In the genomic region with DNA sequence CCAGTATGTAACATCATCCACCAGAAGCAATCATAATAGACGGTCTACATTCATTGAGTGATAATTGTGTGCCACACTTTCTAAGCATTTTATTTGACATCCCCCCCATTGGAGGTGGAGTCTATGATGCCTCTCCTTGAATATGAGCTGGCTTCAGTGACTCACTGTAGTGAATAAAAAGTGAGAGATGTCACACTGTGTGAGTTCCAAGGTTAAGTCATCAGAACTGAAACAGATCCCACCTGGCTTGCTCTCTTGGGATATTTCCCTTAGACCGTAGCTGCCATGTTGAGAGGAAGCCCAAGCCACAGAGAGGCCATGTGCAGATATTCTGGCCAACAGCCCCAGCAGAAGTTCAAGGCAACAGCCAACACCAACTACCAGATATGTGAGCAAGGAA, we compare ENCODE assay signal across 24 cellular contexts. TPM values are rescaled to one million over a fixed set of nuclear protein-coding genes. Genes with fewer than 3 reads are reported as not detected.
"Had no signal": no experiment of that assay in that cellular context is flagged by ENCODE, and none has a peak within 500 bp of the region (broad histone marks: within the 10 kb centered on the region; RNA-seq: fewer than 3 reads in every experiment).

No MANE protein-coding gene starts in this region.

- H3K4me3 Mint-ChIP-seq: activated B cell treated with CpG ODN at 0.5 μM for 24 hours; activated CD4-positive, alpha-beta T cell treated with anti-CD3 and anti-CD28 coated beads, Interleukin-2, amount 10 ng/mL, durations not matched to agents 7 days and 5 days; activated naive CD8-positive, alpha-beta T cell treated with anti-CD3 and anti-CD28 coated beads, Interleukin-2, amount 10 ng/mL, durations not matched to agents 7 days and 5 days; T-cell had no signal

- H3K4me3 ChIP-seq: cardiac muscle cell, gastroesophageal sphincter, spleen had no signal

- H3K36me3 ChIP-seq: cardiac muscle cell, gastroesophageal sphincter, spleen had no signal

- H3K27ac ChIP-seq: cardiac muscle cell, gastroesophageal sphincter, spleen had no signal

- FAIRE-seq: endometrium, kidney had no signal

- H3K27me3 ChIP-seq: cardiac muscle cell had no signal

- H3K27ac Mint-ChIP-seq: activated B cell treated with CpG ODN at 0.5 μM for 24 hours; activated CD4-positive, alpha-beta T cell treated with anti-CD3 and anti-CD28 coated beads, Interleukin-2, amount 10 ng/mL, durations not matched to agents 7 days and 5 days; activated naive CD8-positive, alpha-beta T cell treated with anti-CD3 and anti-CD28 coated beads, Interleukin-2, amount 10 ng/mL, durations not matched to agents 7 days and 5 days; T-cell had no signal

- ATAC-seq: gastroesophageal sphincter, sciatic nerve, T-cell had no signal

- DNase-seq: activated B cell treated with CpG ODN at 0.5 μM for 24 hours; activated CD4-positive, alpha-beta T cell treated with anti-CD3 and anti-CD28 coated beads, Interleukin-2, amount 10 ng/mL, durations not matched to agents 7 days and 5 days; activated gamma-delta T cell; activated naive CD8-positive, alpha-beta T cell treated with anti-CD3 and anti-CD28 coated beads, Interleukin-2, amount 10 ng/mL, durations not matched to agents 7 days and 5 days; activated T-cell treated with anti-CD3 and anti-CD28 coated beads for 4 hours; aorta; kidney; spleen; stimulated activated CD4-positive, alpha-beta T cell treated with anti-CD3 and anti-CD28 coated beads, Interleukin-1b, Interleukin-23, amount 100 ng/mL, for 48 hours; stimulated activated naive CD4-positive, alpha-beta T cell; substantia nigra; T-cell; trophoblast cell had no signal

- H3K9me3 Mint-ChIP-seq: activated CD4-positive, alpha-beta T cell treated with anti-CD3 and anti-CD28 coated beads, Interleukin-2, amount 10 ng/mL, durations not matched to agents 7 days and 5 days; activated naive CD8-positive, alpha-beta T cell treated with anti-CD3 and anti-CD28 coated beads, Interleukin-2, amount 10 ng/mL, durations not matched to agents 7 days and 5 days had no signal

RNA-seq across cellular contexts. Expression of gene RTBDN, which starts 12.6 kb away (rescaled TPM):
- total RNA-seq: activated B cell treated with CpG ODN at 0.5 μM for 24 hours; activated CD4-positive, alpha-beta T cell treated with anti-CD3 and anti-CD28 coated beads, Interleukin-2, amount 10 ng/mL, durations not matched to agents 7 days and 5 days; activated CD8-positive, alpha-beta memory T cell treated with anti-CD3 and anti-CD28 coated beads for 36 hours; activated naive CD8-positive, alpha-beta T cell treated with anti-CD3 and anti-CD28 coated beads, Interleukin-2, amount 10 ng/mL, durations not matched to agents 7 days and 5 days; aorta; cardiac muscle cell; fibroblast of lung; kidney; liver; mesenteric fat pad; osteocyte; pulmonary artery endothelial cell; sciatic nerve; spleen; T-cell had no signal
- polyA plus RNA-seq: cardiac muscle cell, fibroblast of lung, liver, neural cell, spleen had no signal

RNA-seq across cellular contexts. Expression of gene THSD8, which starts 19.9 kb away (rescaled TPM):
- total RNA-seq: cardiac muscle cell, fibroblast of lung, gastroesophageal sphincter had no signal
- polyA plus RNA-seq: fibroblast of lung, neural cell had no signal
